In genomic region chr4:24514808-24515207, GRCh38 we compare ENCODE assay signal across 16 cellular contexts.
DNase-seq lines count a peak whose midpoint lies in the region; ATAC-seq and TF ChIP-seq lines count a peak whose summit lies in the region.
"Had no signal": no experiment of that assay in that cellular context is flagged by ENCODE, and none has a peak within 500 bp of the region (broad histone marks: within the 10 kb centered on the region; RNA-seq: fewer than 3 reads in every experiment).

No MANE protein-coding gene starts in this region.

- in situ Hi-C loops in SK-MEL-5 (cut with HindIII; ENCODE audit: low pct_unique_long_range_greater_than_20kb, low sequenced_read_pairs) = no loop called here

- no peaks in the 10 kb centered on the region for H3K36me3 ChIP-seq in BJ (ENCODE audit: control insufficient read depth, insufficient read depth, low read length)
- H3K36me3 ChIP-seq: prostate gland had no signal

- no peaks in the 10 kb centered on the region for H3K27me3 ChIP-seq in BJ (ENCODE audit: control insufficient read depth, insufficient read depth, low read length)

- no peak overlapping the region for H3K4me3 Mint-ChIP-seq in glutamatergic neuron (ENCODE audit: unreplicated experiment)
- H3K4me3 Mint-ChIP-seq: CD8-positive, alpha-beta memory T cell; memory B cell; stimulated activated naive CD8-positive, alpha-beta T cell treated with anti-CD3 and anti-CD28 coated beads, Interleukin-15, Interleukin-2, amounts not matched to agents 100 ng/mL and 50 ng/mL, for 24 hours had no signal

- TF ChIP-seq CTCF in BJ (IDR thresholded peaks at IDR 0.05; ENCODE audit: insufficient read depth, low read depth, low read length) = peak; percentile 25; the same call in 1 of the 2 replicates
- no peak for TF ChIP-seq CTCF in GM20000 (IDR thresholded peaks at IDR 0.05; ENCODE audit: extremely low read depth, missing control alignments)
- TF ChIP-seq CTCF in glutamatergic neuron (IDR thresholded peaks at IDR 0.05; ENCODE audit: partially characterized antibody, unreplicated experiment) = peak; percentile 14

- ATAC-seq in GM19463 (IDR thresholded peaks at IDR 0.05; ENCODE audit: unreplicated experiment) (no peak), HG02981 (IDR thresholded peaks at IDR 0.05; ENCODE audit: unreplicated experiment) (no peak)

- DNase-seq in BJ (ENCODE audit: low read depth) (no peak), GM20000 (ENCODE audit: low spot score) (peak; percentile 10), SK-MEL-5 (ENCODE audit: low read depth, low spot score) (peak; percentile 31), glutamatergic neuron (no peak), NCI-H345 (lab: John Stamatoyannopoulos, UW) (no peak)
- DNase-seq in activated T-cell treated with anti-CD3 and anti-CD28 coated beads, Interleukin-2, amount 50 U/mL, for 48 hours = no peak
- DNase-seq: CD8-positive, alpha-beta memory T cell; hippocampal formation; MV-4-11; NCI-H510A treated with DMSO at 0.1 percent for 48 hours; stimulated activated CD4-positive, alpha-beta T cell treated with anti-CD3 and anti-CD28 coated beads, Interleukin-4, amount 100 ng/mL, for 4 hours had no signal

- no peak overlapping the region for H3K27ac Mint-ChIP-seq in glutamatergic neuron (ENCODE audit: unreplicated experiment)
- H3K27ac Mint-ChIP-seq: CD8-positive, alpha-beta memory T cell; memory B cell; stimulated activated naive CD8-positive, alpha-beta T cell treated with anti-CD3 and anti-CD28 coated beads, Interleukin-15, Interleukin-2, amounts not matched to agents 100 ng/mL and 50 ng/mL, for 24 hours had no signal

- CTCF ChIA-PET in BJ (lab: Yijun Ruan, JAX) = interaction anchor here (1.0 to 1.8 kb wide), 4 partner anchors 10 to 40 kb away, joined by 3 to 5 read pairs (median 3); no protein-coding TSS in a partner anchor

- H3K36me3 Mint-ChIP-seq in glutamatergic neuron (ENCODE audit: unreplicated experiment) = no peaks in the 10 kb centered on the region

- H3K4me1 Mint-ChIP-seq in glutamatergic neuron (ENCODE audit: low read depth, unreplicated experiment) = no peaks in the 10 kb centered on the region

- peaks cover 2% of the 10 kb centered on the region for H3K9me3 Mint-ChIP-seq in glutamatergic neuron (ENCODE audit: unreplicated experiment)
- H3K9me3 Mint-ChIP-seq: CD8-positive, alpha-beta memory T cell; memory B cell; stimulated activated naive CD8-positive, alpha-beta T cell treated with anti-CD3 and anti-CD28 coated beads, Interleukin-15, Interleukin-2, amounts not matched to agents 100 ng/mL and 50 ng/mL, for 24 hours had no signal

- peaks cover 3% of the 10 kb centered on the region for H3K27me3 Mint-ChIP-seq in glutamatergic neuron (ENCODE audit: unreplicated experiment)
- H3K27me3 Mint-ChIP-seq: CD8-positive, alpha-beta memory T cell; memory B cell; stimulated activated naive CD8-positive, alpha-beta T cell treated with anti-CD3 and anti-CD28 coated beads, Interleukin-15, Interleukin-2, amounts not matched to agents 100 ng/mL and 50 ng/mL, for 24 hours had no signal

- POLR2A ChIA-PET in BJ (lab: Charles Lee) = interaction anchor here (0.8 kb wide), 1 partner anchor 11 kb away, joined by 3 read pairs; no protein-coding TSS in a partner anchor

- H3K4me3 ChIP-seq in BJ (ENCODE audit: low read depth, low read length) = no peak overlapping the region
- H3K4me3 ChIP-seq: prostate gland had no signal

Comparison
In these comparisons a context has a peak if more than half of its experiments do, and no peak if none do; other contexts are left out.
1. DNase-seq: peak in GM20000 (single experiment) and SK-MEL-5 (single experiment); none in BJ (single experiment), glutamatergic neuron (single experiment), NCI-H345 (single experiment) and activated T-cell treated with anti-CD3 and anti-CD28 coated beads, Interleukin-2, amount 50 U/mL, for 48 hours (0 of 2).